In genomic region chr9:4497855-4498254, GRCh38 we compare ENCODE assay signal across 2 cellular contexts.
TF ChIP-seq lines count a peak whose summit lies in the region.

No MANE protein-coding gene starts in this region.

TF ChIP-seq in IMR-90, 13 proteins besides CTCF, POLR2A, EP300 and RAD21 (continued from another document):
- TF ChIP-seq, protein P1, sequence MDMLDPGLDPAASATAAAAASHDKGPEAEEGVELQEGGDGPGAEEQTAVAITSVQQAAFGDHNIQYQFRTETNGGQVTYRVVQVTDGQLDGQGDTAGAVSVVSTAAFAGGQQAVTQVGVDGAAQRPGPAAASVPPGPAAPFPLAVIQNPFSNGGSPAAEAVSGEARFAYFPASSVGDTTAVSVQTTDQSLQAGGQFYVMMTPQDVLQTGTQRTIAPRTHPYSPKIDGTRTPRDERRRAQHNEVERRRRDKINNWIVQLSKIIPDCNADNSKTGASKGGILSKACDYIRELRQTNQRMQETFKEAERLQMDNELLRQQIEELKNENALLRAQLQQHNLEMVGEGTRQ (IDR thresholded peaks at IDR 0.05; ENCODE audit: low read depth, low read length) = no peak
- TF ChIP-seq CEBPB (IDR thresholded peaks at IDR 0.05; ENCODE audit: low read depth, low read length) (no peak), MAFK (IDR thresholded peaks at IDR 0.05; ENCODE audit: low read depth, low read length) (no peak), MAZ (IDR thresholded peaks at IDR 0.05; ENCODE audit: borderline replicate concordance, low read depth, low read length) (no peak), RFX5 (IDR thresholded peaks at IDR 0.05; ENCODE audit: low read depth, low read length) (no peak), CHD1 (IDR thresholded peaks at IDR 0.05; ENCODE audit: low read depth, low read length) (no peak), SMC3 (IDR thresholded peaks at IDR 0.05; ENCODE audit: low read depth, low read length) (no peak)
- TF ChIP-seq, protein P2, sequence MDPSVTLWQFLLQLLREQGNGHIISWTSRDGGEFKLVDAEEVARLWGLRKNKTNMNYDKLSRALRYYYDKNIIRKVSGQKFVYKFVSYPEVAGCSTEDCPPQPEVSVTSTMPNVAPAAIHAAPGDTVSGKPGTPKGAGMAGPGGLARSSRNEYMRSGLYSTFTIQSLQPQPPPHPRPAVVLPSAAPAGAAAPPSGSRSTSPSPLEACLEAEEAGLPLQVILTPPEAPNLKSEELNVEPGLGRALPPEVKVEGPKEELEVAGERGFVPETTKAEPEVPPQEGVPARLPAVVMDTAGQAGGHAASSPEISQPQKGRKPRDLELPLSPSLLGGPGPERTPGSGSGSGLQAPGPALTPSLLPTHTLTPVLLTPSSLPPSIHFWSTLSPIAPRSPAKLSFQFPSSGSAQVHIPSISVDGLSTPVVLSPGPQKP (IDR thresholded peaks at IDR 0.05; ENCODE audit: borderline replicate concordance, low read depth, low read length) = no peak

TF ChIP-seq in WTC11, 78 proteins besides CTCF, POLR2A, EP300 and RAD21 (continued from another document):
- TF ChIP-seq AFF4 (CRISPR knock-in tag; IDR thresholded peaks at IDR 0.05; ENCODE audit: borderline replicate concordance) (no peak), PREB (CRISPR knock-in tag; IDR thresholded peaks at IDR 0.05; ENCODE audit: borderline replicate concordance) (no peak), HMGA2 (CRISPR knock-in tag; IDR thresholded peaks at IDR 0.05) (no peak), PRDM15 (CRISPR knock-in tag; IDR thresholded peaks at IDR 0.05) (no peak)
TF ChIP-seq in WTC11: peak in this region for 0.
